In the genomic region with DNA sequence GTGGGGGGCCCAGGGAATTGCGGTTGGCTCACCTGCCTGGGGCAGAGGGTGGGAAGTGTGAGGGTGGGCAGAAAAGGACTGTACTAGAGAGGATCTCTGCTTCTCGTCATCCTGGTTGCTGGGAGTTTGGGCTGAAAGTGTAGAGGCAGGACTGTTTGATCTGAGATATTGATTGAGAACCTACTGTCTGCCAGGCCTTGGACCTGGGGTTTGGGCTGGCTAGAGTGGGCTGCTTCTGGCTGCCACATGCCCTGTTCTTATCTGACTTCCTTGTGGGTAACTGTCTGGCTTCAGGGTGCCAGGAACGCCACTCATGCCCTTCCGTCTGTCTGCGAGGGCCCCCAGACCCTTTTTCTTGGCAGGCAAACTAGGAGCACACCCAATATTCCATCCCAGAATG, we compare ENCODE assay signal across 24 cellular contexts.
DNase-seq lines count a peak whose midpoint lies in the region; ATAC-seq and TF ChIP-seq lines count a peak whose summit lies in the region.
"Had no signal": no experiment of that assay in that cellular context is flagged by ENCODE, and none has a peak within 500 bp of the region (broad histone marks: within the 10 kb centered on the region; RNA-seq: fewer than 3 reads in every experiment).

No MANE protein-coding gene starts in this region.

- H3K9ac ChIP-seq in SK-N-SH (no peak overlapping the region), BLaER1 (no peak overlapping the region)

- no peak overlapping the region for H3K4me3 ChIP-seq in SK-N-SH (ENCODE audit: low read depth in 2 of 2, low read length in 1 of 2)
- no peak overlapping the region for H3K4me3 ChIP-seq in BLaER1
- no peak overlapping the region for H3K4me3 ChIP-seq in spleen
- H3K4me3 ChIP-seq: A549, GM12878 had no signal

- H3K36me3 ChIP-seq in SK-N-SH (replicated peaks in 1 of 2; ENCODE audit: control insufficient read depth in 1 of 2, insufficient read depth in 2 of 2, low read length in 1 of 2) (no peaks in the 10 kb centered on the region), BLaER1 (no peaks in the 10 kb centered on the region), spleen (no peaks in the 10 kb centered on the region)

- no peak overlapping the region for H2AFZ ChIP-seq in SK-N-SH (ENCODE audit: low read depth)

- no peaks in the 10 kb centered on the region for H3K79me2 ChIP-seq in SK-N-SH (ENCODE audit: insufficient read depth)

- TF ChIP-seq POLR2A in spleen (IDR thresholded peaks at IDR 0.05), result no peak

- peak in 1 of 2 experiments; percentile 18; a peak in 1 of 4 replicates for TF ChIP-seq EP300 in SK-N-SH (IDR thresholded peaks at IDR 0.05; ENCODE audit: borderline replicate concordance in 1 of 2, low read depth in 1 of 2, low read length in 1 of 2)

- no peaks in the 10 kb centered on the region for H4K20me1 ChIP-seq in SK-N-SH (ENCODE audit: insufficient read depth)
- H4K20me1 ChIP-seq in BLaER1, result no peaks in the 10 kb centered on the region

- WGBS in SK-N-SH (ENCODE audit: low lambda C conversion rate), result 29% methylated on average over 5 of the region's 5 CpGs
- 45 to 69% (median 59%) methylated on average over 2 to 5 of the region's 5 CpGs for WGBS in spleen, 5 donors

- H3K27me3 ChIP-seq in SK-N-SH (ENCODE audit: insufficient read depth), result no peaks in the 10 kb centered on the region
- H3K27me3 ChIP-seq in BLaER1, result no peaks in the 10 kb centered on the region
- peaks cover 0 to 29% (median 0%) of the 10 kb centered on the region in 7 donors for H3K27me3 ChIP-seq in spleen (replicated peaks in 1 of 7)

- H3F3A ChIP-seq in SK-N-SH (replicated peaks; ENCODE audit: insufficient read depth), result no peaks in the 10 kb centered on the region

- CTCF ChIA-PET in SK-N-SH (lab: Yijun Ruan, JAX), result interaction anchor here (1.8 kb wide), 1 partner anchor 17 kb away, joined by 4 read pairs; no protein-coding TSS in a partner anchor

- no peak overlapping the region for H3K4me2 ChIP-seq in SK-N-SH
- peak overlapping the region; percentile 14; the same call in 1 of the 2 replicates for H3K4me2 ChIP-seq in BLaER1
- H3K4me2 ChIP-seq: A549 had no signal

- H3K9me3 ChIP-seq in SK-N-SH (no peaks in the 10 kb centered on the region), BLaER1 (no peaks in the 10 kb centered on the region), spleen (no peaks in the 10 kb centered on the region)
- H3K9me3 ChIP-seq: A549 had no signal

- H3K27ac ChIP-seq in SK-N-SH (ENCODE audit: low read depth in 2 of 2, low read length in 1 of 2) (peak overlapping the region in 1 of 2 experiments; percentile 76; a peak in 2 of 4 replicates), BLaER1 (no peak overlapping the region), spleen (no peak overlapping the region)
- H3K27ac ChIP-seq: 22Rv1, A549 had no signal

- no peak for TF ChIP-seq CTCF in SK-N-SH (IDR thresholded peaks at IDR 0.05)
- no peak for TF ChIP-seq CTCF in spleen (IDR thresholded peaks at IDR 0.05 in 8 of 11, conservative IDR thresholded peaks at IDR 0.05 in 3 of 11)

- no peak for TF ChIP-seq RAD21 in SK-N-SH (IDR thresholded peaks at IDR 0.05; ENCODE audit: low read length)

- intact Hi-C loops in posterior vena cava (cut with DNase I), result no loop called here
- intact Hi-C loops in spleen (cut with DNase I; ENCODE audit: low total_unique reads), result no loop called here

- ATAC-seq in SK-N-SH treated with all-trans-retinoic acid at 6 μM for 48 hours, result no peak
- no peak for ATAC-seq in HG03045 (IDR thresholded peaks at IDR 0.05; ENCODE audit: unreplicated experiment)
- ATAC-seq in GM21526 (IDR thresholded peaks at IDR 0.05; ENCODE audit: low FRiP score, unreplicated experiment), result no peak
- ATAC-seq: A549, GM12878 had no signal

- POLR2A ChIA-PET in SK-N-SH (lab: Yijun Ruan, JAX), result no interaction called here

- no peaks in the 10 kb centered on the region for H3K9me2 ChIP-seq in SK-N-SH

- H3K4me1 ChIP-seq in SK-N-SH (ENCODE audit: control insufficient read depth in 1 of 2, insufficient read depth in 2 of 2, low read depth in 1 of 2, low read length in 1 of 2) (peaks cover 0 to 18% of the 10 kb centered on the region in 2 experiments; a peak in 1 of 4 replicates), BLaER1 (peaks cover 32% of the 10 kb centered on the region), spleen (no peaks in the 10 kb centered on the region)
- H3K4me1 ChIP-seq: A549 had no signal

- DNase-seq in SK-N-SH, result peak; percentile 54
- DNase-seq in posterior vena cava (ENCODE audit: low spot score), result peak; percentile 35
- DNase-seq in spleen, result peak; percentile 21
- no peak for DNase-seq in NCI-H748 (lab: John Stamatoyannopoulos, UW; ENCODE audit: unreplicated experiment)
- DNase-seq: AML-193; C1 segment of cervical spinal cord; CD4-positive, alpha-beta memory T cell; CD4-positive, CD25-positive, alpha-beta regulatory T cell; CD8-positive, alpha-beta memory T cell; COR-L47; DMS 273 treated with DMSO at 0.1 percent for 48 hours; DMS153; DMS53; DMS79; DND-41; EL; GDM1 had no signal

TF ChIP-seq in SK-N-SH, 30 proteins besides CTCF, POLR2A, EP300 and RAD21:
- peak; percentile 65 for TF ChIP-seq GATA2 (CRISPR knock-in tag; IDR thresholded peaks at IDR 0.05)
- TF ChIP-seq, protein P1, sequence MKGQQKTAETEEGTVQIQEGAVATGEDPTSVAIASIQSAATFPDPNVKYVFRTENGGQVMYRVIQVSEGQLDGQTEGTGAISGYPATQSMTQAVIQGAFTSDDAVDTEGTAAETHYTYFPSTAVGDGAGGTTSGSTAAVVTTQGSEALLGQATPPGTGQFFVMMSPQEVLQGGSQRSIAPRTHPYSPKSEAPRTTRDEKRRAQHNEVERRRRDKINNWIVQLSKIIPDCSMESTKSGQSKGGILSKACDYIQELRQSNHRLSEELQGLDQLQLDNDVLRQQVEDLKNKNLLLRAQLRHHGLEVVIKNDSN (IDR thresholded peaks at IDR 0.05; ENCODE audit: borderline replicate concordance, low read depth), result no peak

TF ChIP-seq in SK-N-SH treated with all-trans-retinoic acid at 6 μM for 48 hours, 23 proteins besides CTCF, POLR2A, EP300 and RAD21 (continues in another document):
- TF ChIP-seq ZNF8 (CRISPR knock-in tag; IDR thresholded peaks at IDR 0.05) (no peak), CSDC2 (CRISPR knock-in tag; IDR thresholded peaks at IDR 0.05) (no peak), ISL1 (CRISPR knock-in tag; IDR thresholded peaks at IDR 0.05) (no peak), ESRRG (CRISPR knock-in tag; IDR thresholded peaks at IDR 0.05) (no peak), ZNF70 (CRISPR knock-in tag; IDR thresholded peaks at IDR 0.05) (no peak), GLIS3 (CRISPR knock-in tag; IDR thresholded peaks at IDR 0.05) (no peak), ZFP3 (CRISPR knock-in tag; IDR thresholded peaks at IDR 0.05) (no peak), ZNF565 (CRISPR knock-in tag; conservative IDR thresholded peaks at IDR 0.05; ENCODE audit: low read depth) (no peak), OSR1 (CRISPR knock-in tag; IDR thresholded peaks at IDR 0.05) (no peak), RARB (CRISPR knock-in tag; IDR thresholded peaks at IDR 0.05) (no peak), ZFP30 (CRISPR knock-in tag; IDR thresholded peaks at IDR 0.05) (no peak), ZC3H10 (CRISPR knock-in tag; IDR thresholded peaks at IDR 0.05) (no peak), PPARA (CRISPR knock-in tag; IDR thresholded peaks at IDR 0.05; ENCODE audit: borderline replicate concordance) (no peak), TCF4 (CRISPR knock-in tag; IDR thresholded peaks at IDR 0.05; ENCODE audit: borderline replicate concordance) (no peak), TOX (CRISPR knock-in tag; IDR thresholded peaks at IDR 0.05; ENCODE audit: borderline replicate concordance) (no peak), BACH2 (CRISPR knock-in tag; IDR thresholded peaks at IDR 0.05; ENCODE audit: borderline replicate concordance) (no peak)
- TF ChIP-seq, protein P2, sequence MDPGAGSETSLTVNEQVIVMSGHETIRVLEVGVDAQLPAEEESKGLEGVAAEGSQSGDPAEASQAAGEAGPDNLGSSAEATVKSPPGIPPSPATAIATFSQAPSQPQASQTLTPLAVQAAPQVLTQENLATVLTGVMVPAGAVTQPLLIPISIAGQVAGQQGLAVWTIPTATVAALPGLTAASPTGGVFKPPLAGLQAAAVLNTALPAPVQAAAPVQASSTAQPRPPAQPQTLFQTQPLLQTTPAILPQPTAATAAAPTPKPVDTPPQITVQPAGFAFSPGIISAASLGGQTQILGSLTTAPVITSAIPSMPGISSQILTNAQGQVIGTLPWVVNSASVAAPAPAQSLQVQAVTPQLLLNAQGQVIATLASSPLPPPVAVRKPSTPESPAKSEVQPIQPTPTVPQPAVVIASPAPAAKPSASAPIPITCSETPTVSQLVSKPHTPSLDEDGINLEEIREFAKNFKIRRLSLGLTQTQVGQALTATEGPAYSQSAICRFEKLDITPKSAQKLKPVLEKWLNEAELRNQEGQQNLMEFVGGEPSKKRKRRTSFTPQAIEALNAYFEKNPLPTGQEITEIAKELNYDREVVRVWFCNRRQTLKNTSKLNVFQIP (CRISPR knock-in tag; IDR thresholded peaks at IDR 0.05; ENCODE audit: borderline replicate concordance, low read depth), result no peak
- TF ChIP-seq, protein P3, sequence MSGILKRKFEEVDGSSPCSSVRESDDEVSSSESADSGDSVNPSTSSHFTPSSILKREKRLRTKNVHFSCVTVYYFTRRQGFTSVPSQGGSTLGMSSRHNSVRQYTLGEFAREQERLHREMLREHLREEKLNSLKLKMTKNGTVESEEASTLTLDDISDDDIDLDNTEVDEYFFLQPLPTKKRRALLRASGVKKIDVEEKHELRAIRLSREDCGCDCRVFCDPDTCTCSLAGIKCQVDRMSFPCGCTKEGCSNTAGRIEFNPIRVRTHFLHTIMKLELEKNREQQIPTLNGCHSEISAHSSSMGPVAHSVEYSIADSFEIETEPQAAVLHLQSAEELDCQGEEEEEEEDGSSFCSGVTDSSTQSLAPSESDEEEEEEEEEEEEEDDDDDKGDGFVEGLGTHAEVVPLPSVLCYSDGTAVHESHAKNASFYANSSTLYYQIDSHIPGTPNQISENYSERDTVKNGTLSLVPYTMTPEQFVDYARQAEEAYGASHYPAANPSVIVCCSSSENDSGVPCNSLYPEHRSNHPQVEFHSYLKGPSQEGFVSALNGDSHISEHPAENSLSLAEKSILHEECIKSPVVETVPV (CRISPR knock-in tag; IDR thresholded peaks at IDR 0.05), result no peak
